ENCODE assay signal across 25 cellular contexts in the genomic region with DNA sequence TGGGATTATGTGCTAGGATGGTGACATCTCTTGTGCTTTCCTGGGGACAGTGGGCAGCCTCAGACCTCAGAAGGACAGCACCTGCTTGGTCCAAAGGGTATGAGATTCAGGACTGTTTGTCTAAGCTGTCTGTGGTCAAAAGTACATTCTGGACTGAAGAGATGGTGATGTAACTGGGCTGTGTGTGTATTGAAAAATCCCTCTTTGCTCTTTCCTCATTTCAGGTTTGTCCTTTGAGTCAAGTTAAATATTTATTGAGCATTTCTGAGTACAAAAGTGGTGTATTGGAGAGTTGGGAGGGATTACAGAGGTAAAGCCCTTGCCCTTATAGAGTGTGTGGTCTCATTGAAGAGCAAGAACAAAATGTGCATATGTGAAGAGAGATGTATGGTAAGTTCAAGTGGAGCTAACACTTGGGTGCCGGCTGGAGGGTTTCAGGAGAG. TPM values are rescaled to one million over a fixed set of nuclear protein-coding genes. Genes with fewer than 3 reads are reported as not detected.
DNase-seq lines count a peak whose midpoint lies in the region; ATAC-seq, FAIRE-seq and TF ChIP-seq lines count a peak whose summit lies in the region.
"Had no signal": no experiment of that assay in that cellular context is flagged by ENCODE, and none has a peak within 500 bp of the region (broad histone marks: within the 10 kb centered on the region; RNA-seq: fewer than 3 reads in every experiment).

No MANE protein-coding gene starts in this region.

- peaks cover 27 to 36% of the 10 kb centered on the region in 2 donors for H3K36me3 Mint-ChIP-seq in naive B cell

- no peaks in the 10 kb centered on the region for H3K9me3 Mint-ChIP-seq in naive B cell
- H3K9me3 Mint-ChIP-seq: CD8-positive, alpha-beta T cell; HFFc6; nephron had no signal

- H3K4me3 Mint-ChIP-seq in naive B cell, result no peak overlapping the region
- H3K4me3 Mint-ChIP-seq: CD8-positive, alpha-beta T cell; HFFc6; nephron had no signal

- CTCF ChIA-PET in A549 (lab: Yijun Ruan, JAX), result interaction anchor here (2.9 kb wide), 1 partner anchor 148 kb away, joined by 11 read pairs; no protein-coding TSS in a partner anchor

- H3K27ac Mint-ChIP-seq in naive B cell, result peak overlapping the region in 5 of 6 donors; percentile 7 to 88 (median 31)
- H3K27ac Mint-ChIP-seq: CD8-positive, alpha-beta T cell; HFFc6; nephron had no signal

- TF ChIP-seq RAD21 in A549 (conservative IDR thresholded peaks at IDR 0.05 in 1 of 2, IDR thresholded peaks at IDR 0.05 in 1 of 2), result no peak

- POLR2A ChIA-PET in A549 (lab: Yijun Ruan, JAX), result interaction anchor here (1.0 kb wide), 1 partner anchor 47 kb away, joined by 4 read pairs; a partner anchor contains a TSS

- peaks cover 28% of the 10 kb centered on the region for H3K4me1 ChIP-seq in A549

- no peak overlapping the region for H3K4me3 ChIP-seq in A549
- H3K4me3 ChIP-seq: coronary artery, heart left ventricle, smooth muscle cell had no signal

- H3K9me3 ChIP-seq in A549, result no peaks in the 10 kb centered on the region
- H3K9me3 ChIP-seq: heart left ventricle had no signal

- peaks cover 13 to 24% (median 19%) of the 10 kb centered on the region in 3 donors for H3K4me1 Mint-ChIP-seq in naive B cell

- ATAC-seq in A549 (no peak), naive B cell (ENCODE audit: low read depth in 2 of 2) (no peak), HG03159 (IDR thresholded peaks at IDR 0.05; ENCODE audit: unreplicated experiment) (no peak), HG02678 (IDR thresholded peaks at IDR 0.05; ENCODE audit: unreplicated experiment) (no peak)
- ATAC-seq: CD8-positive, alpha-beta T cell; heart left ventricle; Panc1 had no signal

- WGBS in A549 (ENCODE audit: missing lambda C conversion rate), result 100% methylated on average over 1 of the region's 1 CpG

- peak overlapping the region; percentile 7; the same call in 1 of the 3 replicates for H3K4me2 ChIP-seq in A549
- H3K4me2 ChIP-seq: smooth muscle cell had no signal

- H3K27ac ChIP-seq in A549 (peak overlapping the region in 1 of 2 experiments; percentile 58; a peak in 1 of 6 replicates), caudate nucleus (ENCODE audit: low read depth, low read length) (peak overlapping the region; percentile 83)
- H3K27ac ChIP-seq: heart left ventricle, WERI-Rb-1 had no signal

- TF ChIP-seq CTCF in A549 (IDR thresholded peaks at IDR 0.05), result no peak

- no peak for FAIRE-seq in A549 (lab: Jason Lieb, UNC)
- FAIRE-seq: islet of Langerhans had no signal

- no peaks in the 10 kb centered on the region for H3K27me3 Mint-ChIP-seq in naive B cell

- DNase-seq in A549 (ENCODE audit: low read depth in 1 of 2, low spot score in 1 of 2) (no peak), HuH-7.5 (ENCODE audit: low spot score) (peak; percentile 28), caudate nucleus (lab: John Stamatoyannopoulos, UW) (no peak), naive B cell (no peak), inferior parietal cortex (ENCODE audit: extremely low spot score) (no peak), midbrain (lab: John Stamatoyannopoulos, UW) (no peak)
- DNase-seq: activated CD8-positive, alpha-beta memory T cell treated with anti-CD3 and anti-CD28 coated beads for 24 hours; activated effector memory CD4-positive, alpha-beta T cell treated with Interleukin-2 at 50 U/mL for 16 hours; CD8-positive, alpha-beta T cell; DND-41; heart left ventricle; HFFc6; KBM-7; mesendoderm; NCI-H187 treated with DMSO at 0.1 percent for 48 hours; posterior cingulate gyrus; stimulated activated CD4-positive, alpha-beta T cell treated with anti-CD3 and anti-CD28 coated beads, Interleukin-4, amount 100 ng/mL, for 24 hours; WERI-Rb-1 had no signal

- no peak for TF ChIP-seq EP300 in A549 (IDR thresholded peaks at IDR 0.05)

- no peak for TF ChIP-seq POLR2A in A549 (IDR thresholded peaks at IDR 0.05; ENCODE audit: low read length)

TF ChIP-seq in A549, 52 proteins besides CTCF, POLR2A, EP300 and RAD21:
- no peak for TF ChIP-seq RCOR1 (IDR thresholded peaks at IDR 0.05; ENCODE audit: low read depth, low read length)
- TF ChIP-seq, protein P1, sequence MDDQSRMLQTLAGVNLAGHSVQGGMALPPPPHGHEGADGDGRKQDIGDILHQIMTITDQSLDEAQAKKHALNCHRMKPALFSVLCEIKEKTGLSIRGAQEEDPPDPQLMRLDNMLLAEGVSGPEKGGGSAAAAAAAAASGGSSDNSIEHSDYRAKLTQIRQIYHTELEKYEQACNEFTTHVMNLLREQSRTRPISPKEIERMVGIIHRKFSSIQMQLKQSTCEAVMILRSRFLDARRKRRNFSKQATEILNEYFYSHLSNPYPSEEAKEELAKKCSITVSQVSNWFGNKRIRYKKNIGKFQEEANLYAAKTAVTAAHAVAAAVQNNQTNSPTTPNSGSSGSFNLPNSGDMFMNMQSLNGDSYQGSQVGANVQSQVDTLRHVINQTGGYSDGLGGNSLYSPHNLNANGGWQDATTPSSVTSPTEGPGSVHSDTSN (IDR thresholded peaks at IDR 0.05), result no peak
- TF ChIP-seq, protein P2, sequence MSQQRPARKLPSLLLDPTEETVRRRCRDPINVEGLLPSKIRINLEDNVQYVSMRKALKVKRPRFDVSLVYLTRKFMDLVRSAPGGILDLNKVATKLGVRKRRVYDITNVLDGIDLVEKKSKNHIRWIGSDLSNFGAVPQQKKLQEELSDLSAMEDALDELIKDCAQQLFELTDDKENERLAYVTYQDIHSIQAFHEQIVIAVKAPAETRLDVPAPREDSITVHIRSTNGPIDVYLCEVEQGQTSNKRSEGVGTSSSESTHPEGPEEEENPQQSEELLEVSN (IDR thresholded peaks at IDR 0.05; ENCODE audit: borderline replicate concordance, low read depth), result no peak
- no peak for TF ChIP-seq EHF (CRISPR knock-in tag; IDR thresholded peaks at IDR 0.05)
- TF ChIP-seq SMC3 (IDR thresholded peaks at IDR 0.05), result no peak
- TF ChIP-seq CBX8 (IDR thresholded peaks at IDR 0.05), result no peak
- TF ChIP-seq, protein P3, sequence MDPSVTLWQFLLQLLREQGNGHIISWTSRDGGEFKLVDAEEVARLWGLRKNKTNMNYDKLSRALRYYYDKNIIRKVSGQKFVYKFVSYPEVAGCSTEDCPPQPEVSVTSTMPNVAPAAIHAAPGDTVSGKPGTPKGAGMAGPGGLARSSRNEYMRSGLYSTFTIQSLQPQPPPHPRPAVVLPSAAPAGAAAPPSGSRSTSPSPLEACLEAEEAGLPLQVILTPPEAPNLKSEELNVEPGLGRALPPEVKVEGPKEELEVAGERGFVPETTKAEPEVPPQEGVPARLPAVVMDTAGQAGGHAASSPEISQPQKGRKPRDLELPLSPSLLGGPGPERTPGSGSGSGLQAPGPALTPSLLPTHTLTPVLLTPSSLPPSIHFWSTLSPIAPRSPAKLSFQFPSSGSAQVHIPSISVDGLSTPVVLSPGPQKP (IDR thresholded peaks at IDR 0.05; ENCODE audit: low read depth, low read length), result no peak
- no peak for TF ChIP-seq HOXB13 (CRISPR knock-in tag; IDR thresholded peaks at IDR 0.05; ENCODE audit: low read depth)
- no peak for TF ChIP-seq RNF2 (IDR thresholded peaks at IDR 0.05; ENCODE audit: borderline replicate concordance, low read depth)
- no peak for TF ChIP-seq FOSB (CRISPR knock-in tag; IDR thresholded peaks at IDR 0.05)
- TF ChIP-seq TP53 (CRISPR knock-in tag; IDR thresholded peaks at IDR 0.05), result no peak
- TF ChIP-seq KDM5A (IDR thresholded peaks at IDR 0.05), result no peak
- TF ChIP-seq BHLHE40 (IDR thresholded peaks at IDR 0.05; ENCODE audit: low read depth, low read length), result no peak
- TF ChIP-seq HDAC2 (IDR thresholded peaks at IDR 0.05), result no peak
- TF ChIP-seq ZNF302 (CRISPR knock-in tag; IDR thresholded peaks at IDR 0.05), result no peak

RNA-seq across cellular contexts. Expression of a gene that starts 46.7 kb away (rescaled TPM):
- polyA plus RNA-seq in A549 (2011; rRNA removed), result 25.5 and 26.7 TPM in 2 replicates
- 30.0 and 33.4 TPM in 2 replicates for polyA plus RNA-seq in A549 (2012; cell fraction: cytosol; rRNA removed)
- 29.3 and 43.1 TPM in 2 replicates for polyA plus RNA-seq in A549 (2012; cell fraction: nucleus; rRNA removed)
- 27.5 to 30.0 TPM (median 29.4 TPM) in 3 replicates for polyA plus RNA-seq in A549 (2017; fragmentation: RNase III; extraction: RNeasy Plus Mini Kit Qiagen cat#74134 plus additional on column Dnase treatment)
- 43.1 and 43.3 TPM in 2 replicates for polyA minus RNA-seq in A549 (2011; rRNA and poly(A)+ RNA removed)
- 10 to 100 TPM; 27.1 to 34.3 (median 29.8) TPM for polyA plus RNA-seq in naive B cell (ENCODE audit: low read depth in 6 of 6)
